In genomic region chr17:82030470-82031302, GRCh38 we compare ENCODE assay signal across 1 cellular context.
A peak's percentile ranks its signal among the peaks of the same experiment; 100 is the strongest.
TF ChIP-seq lines count a peak whose summit lies in the region.

No MANE protein-coding gene starts in this region.

TF ChIP-seq in SK-N-SH, 30 proteins besides CTCF, POLR2A, EP300 and RAD21 (continued from another document):
- TF ChIP-seq, protein P1, sequence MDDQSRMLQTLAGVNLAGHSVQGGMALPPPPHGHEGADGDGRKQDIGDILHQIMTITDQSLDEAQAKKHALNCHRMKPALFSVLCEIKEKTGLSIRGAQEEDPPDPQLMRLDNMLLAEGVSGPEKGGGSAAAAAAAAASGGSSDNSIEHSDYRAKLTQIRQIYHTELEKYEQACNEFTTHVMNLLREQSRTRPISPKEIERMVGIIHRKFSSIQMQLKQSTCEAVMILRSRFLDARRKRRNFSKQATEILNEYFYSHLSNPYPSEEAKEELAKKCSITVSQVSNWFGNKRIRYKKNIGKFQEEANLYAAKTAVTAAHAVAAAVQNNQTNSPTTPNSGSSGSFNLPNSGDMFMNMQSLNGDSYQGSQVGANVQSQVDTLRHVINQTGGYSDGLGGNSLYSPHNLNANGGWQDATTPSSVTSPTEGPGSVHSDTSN (IDR thresholded peaks at IDR 0.05) = no peak
- TF ChIP-seq MXI1 (IDR thresholded peaks at IDR 0.05; ENCODE audit: low read depth, low read length) (peak; percentile 67), CHD2 (IDR thresholded peaks at IDR 0.05; ENCODE audit: low read length, partially characterized antibody) (no peak), RXRA (IDR thresholded peaks at IDR 0.05; ENCODE audit: borderline replicate concordance, low read depth) (no peak)
